In genomic region chr5:181221792-181222629, GRCh38 we compare ENCODE assay signal across 1 cellular context.
TF ChIP-seq lines count a peak whose summit lies in the region.

No MANE protein-coding gene starts in this region.

TF ChIP-seq in GM12878, 131 proteins besides CTCF, POLR2A, EP300 and RAD21 (continues in another document):
- TF ChIP-seq NR2C2 (IDR thresholded peaks at IDR 0.05; ENCODE audit: borderline replicate concordance, control insufficient read depth, insufficient read length, low read depth): no peak
- TF ChIP-seq RELA (IDR thresholded peaks at IDR 0.05; ENCODE audit: borderline replicate concordance, partially characterized antibody): peak; percentile 42
- no peak for TF ChIP-seq SMAD1 (IDR thresholded peaks at IDR 0.05; ENCODE audit: low read depth, partially characterized antibody)
- no peak for TF ChIP-seq SUPT20H (IDR thresholded peaks at IDR 0.05; ENCODE audit: borderline replicate concordance, control insufficient read depth, low read depth, low read length)
- TF ChIP-seq USF1 (IDR thresholded peaks at IDR 0.05; ENCODE audit: borderline replicate concordance, extremely low read length, insufficient read depth, low read depth, low read length): no peak
- peak; percentile 53 for TF ChIP-seq SP1 (IDR thresholded peaks at IDR 0.05; ENCODE audit: low read depth, low read length)
- peak; percentile 89 for TF ChIP-seq LARP7 (IDR thresholded peaks at IDR 0.05)
- 0 out of 2 replicates have a peak, but pooled peaks have one; percentile 7 for TF ChIP-seq TCF12 (IDR thresholded peaks at IDR 0.05; ENCODE audit: low read depth, low read length)
- TF ChIP-seq WRNIP1 (IDR thresholded peaks at IDR 0.05; ENCODE audit: borderline replicate concordance, low read depth, low read length): no peak
- TF ChIP-seq NFIC (IDR thresholded peaks at IDR 0.05; ENCODE audit: low read depth, low read length): no peak
- TF ChIP-seq NBN (IDR thresholded peaks at IDR 0.05): peak; percentile 96
- TF ChIP-seq NR2C1 (IDR thresholded peaks at IDR 0.05): no peak
- peak; percentile 62 for TF ChIP-seq RCOR1 (conservative IDR thresholded peaks at IDR 0.05; ENCODE audit: low read depth, low read length)
- peak in 1 of 2 experiments; percentile 58; a peak in 2 of 4 replicates for TF ChIP-seq SRF (IDR thresholded peaks at IDR 0.05; ENCODE audit: low read depth in 2 of 2, low read length in 2 of 2)
- peak; percentile 21 for TF ChIP-seq DPF2 (IDR thresholded peaks at IDR 0.05)
- peak; percentile 66 for TF ChIP-seq MLLT1 (IDR thresholded peaks at IDR 0.05)
- TF ChIP-seq EGR1 (IDR thresholded peaks at IDR 0.05; ENCODE audit: borderline replicate concordance in 1 of 2, low read depth in 2 of 2, low read length in 2 of 2): peak in 1 of 2 experiments; percentile 21; a peak in 1 of 3 replicates
- TF ChIP-seq BACH1 (IDR thresholded peaks at IDR 0.05; ENCODE audit: borderline replicate concordance): peak; percentile 77; the same call in 1 of the 2 replicates
- TF ChIP-seq PML (IDR thresholded peaks at IDR 0.05; ENCODE audit: low read length): no peak
- TF ChIP-seq ATF7 (IDR thresholded peaks at IDR 0.05; ENCODE audit: low read depth): peak; percentile 42; the same call in 1 of the 2 replicates
- peak; percentile 60; the same call in 1 of the 2 replicates for TF ChIP-seq GATAD2B (conservative IDR thresholded peaks at IDR 0.05; ENCODE audit: low read depth)
- peak; percentile 75 for TF ChIP-seq KLF5 (IDR thresholded peaks at IDR 0.05; ENCODE audit: partially characterized antibody)
- TF ChIP-seq MTA2 (IDR thresholded peaks at IDR 0.05; ENCODE audit: low read depth): peak; percentile 32
- TF ChIP-seq FOS (IDR thresholded peaks at IDR 0.05; ENCODE audit: borderline replicate concordance, extremely low read depth, insufficient read length): peak; percentile 3
- TF ChIP-seq MXI1 (IDR thresholded peaks at IDR 0.05; ENCODE audit: low read depth, low read length): peak; percentile 75
- TF ChIP-seq NKRF (conservative IDR thresholded peaks at IDR 0.05): peak; percentile 39; the same call in 1 of the 2 replicates
- TF ChIP-seq HCFC1 (IDR thresholded peaks at IDR 0.05; ENCODE audit: low read length): peak; percentile 29; the same call in 1 of the 2 replicates
- no peak for TF ChIP-seq JUND (IDR thresholded peaks at IDR 0.05; ENCODE audit: low read depth, low read length)
- TF ChIP-seq RELB (IDR thresholded peaks at IDR 0.05; ENCODE audit: low read depth): peak; percentile 76
- no peak for TF ChIP-seq HDGF (IDR thresholded peaks at IDR 0.05)
- 0 out of 2 replicates have a peak, but pooled peaks have one; percentile 11 for TF ChIP-seq BCL11A (IDR thresholded peaks at IDR 0.05; ENCODE audit: low read depth, low read length)
- TF ChIP-seq HDAC2 (IDR thresholded peaks at IDR 0.05): no peak
- peak; percentile 40; the same call in 1 of the 2 replicates for TF ChIP-seq CHD4 (IDR thresholded peaks at IDR 0.05)
- TF ChIP-seq ZNF384 (IDR thresholded peaks at IDR 0.05; ENCODE audit: borderline replicate concordance, low read depth, low read length): no peak
- peak; percentile 72 for TF ChIP-seq ZNF687 (IDR thresholded peaks at IDR 0.05)
- peak; percentile 56 for TF ChIP-seq NR2F1 (conservative IDR thresholded peaks at IDR 0.05)
- peak; percentile 44; the same call in 1 of the 2 replicates for TF ChIP-seq MEF2A (IDR thresholded peaks at IDR 0.05; ENCODE audit: insufficient read depth, low read depth, low read length)
- TF ChIP-seq HDAC6 (IDR thresholded peaks at IDR 0.05; ENCODE audit: unreplicated experiment): no peak
- peak; percentile 95; the same call in 1 of the 2 replicates for TF ChIP-seq SMARCA5 (IDR thresholded peaks at IDR 0.05)
- no peak for TF ChIP-seq BCL3 (IDR thresholded peaks at IDR 0.05; ENCODE audit: borderline replicate concordance, insufficient read depth, low read depth, low read length, poor library complexity, severe bottlenecking)
- peak; percentile 14 for TF ChIP-seq MEF2B (IDR thresholded peaks at IDR 0.05; ENCODE audit: partially characterized antibody, poor library complexity, severe bottlenecking)
- TF ChIP-seq SUZ12 (IDR thresholded peaks at IDR 0.05; ENCODE audit: unreplicated experiment): no peak
- no peak for TF ChIP-seq FOXM1 (IDR thresholded peaks at IDR 0.05; ENCODE audit: low read depth, low read length)
- no peak for TF ChIP-seq RAD51 (IDR thresholded peaks at IDR 0.05)
- no peak for TF ChIP-seq ZBTB33 (IDR thresholded peaks at IDR 0.05)
- no peak for TF ChIP-seq ZBTB4 (CRISPR knock-in tag; IDR thresholded peaks at IDR 0.05)
- TF ChIP-seq ETV6 (conservative IDR thresholded peaks at IDR 0.05 in 1 of 2, IDR thresholded peaks at IDR 0.05 in 1 of 2; ENCODE audit: borderline replicate concordance in 1 of 2, low read depth in 1 of 2): peak in 1 of 2 experiments; percentile 56; a peak in 1 of 4 replicates
- TF ChIP-seq ZSCAN29 (IDR thresholded peaks at IDR 0.05): peak; percentile 96
- peak; percentile 66 for TF ChIP-seq FOXK2 (IDR thresholded peaks at IDR 0.05)
- TF ChIP-seq JUNB (IDR thresholded peaks at IDR 0.05): 0 out of 2 replicates have a peak, but pooled peaks have one; percentile 5
- peak; percentile 83; the same call in 1 of the 2 replicates for TF ChIP-seq STAT1 (conservative IDR thresholded peaks at IDR 0.05)
- peak; percentile 94; the same call in 1 of the 2 replicates for TF ChIP-seq ZNF217 (IDR thresholded peaks at IDR 0.05)
- peak; percentile 99 for TF ChIP-seq ZNF24 (IDR thresholded peaks at IDR 0.05)
- 0 out of 2 replicates have a peak, but pooled peaks have one; percentile 60 for TF ChIP-seq CHD2 (IDR thresholded peaks at IDR 0.05; ENCODE audit: borderline replicate concordance, low read depth, low read length)
- TF ChIP-seq YBX1 (IDR thresholded peaks at IDR 0.05): no peak
